ENCODE assay signal across 26 cellular contexts in genomic region chr9:72602629-72603028, GRCh38.
DNase-seq lines count a peak whose midpoint lies in the region; ATAC-seq, FAIRE-seq and TF ChIP-seq lines count a peak whose summit lies in the region.
"Had no signal": no experiment of that assay in that cellular context is flagged by ENCODE, and none has a peak within 500 bp of the region (broad histone marks: within the 10 kb centered on the region; RNA-seq: fewer than 3 reads in every experiment).

No MANE protein-coding gene starts in this region.

- no peak for TF ChIP-seq POLR2A in A549 (IDR thresholded peaks at IDR 0.05; ENCODE audit: low read length)
- TF ChIP-seq POLR2A in transverse colon (IDR thresholded peaks at IDR 0.05) = no peak

- no peak overlapping the region for H2AFZ ChIP-seq in SK-N-SH (ENCODE audit: low read depth)
- H2AFZ ChIP-seq: hepatocyte had no signal

- no peaks in the 10 kb centered on the region for H3K79me2 ChIP-seq in SK-N-SH (ENCODE audit: insufficient read depth)
- H3K79me2 ChIP-seq: hepatocyte had no signal

- H3K9ac ChIP-seq in SK-N-SH = no peak overlapping the region

- in situ Hi-C loops in transverse colon (cut with MboI; ENCODE audit: low pct_ligation_motif_present in 1 of 4, low pct_unique_long_range_greater_than_20kb in 1 of 4, low sequenced_read_pairs in 3 of 4) = loop anchor here in 2 of 4 donors (25.0 kb wide), 2 partner anchors 210 to 565 kb away; no protein-coding TSS in a partner anchor

- H3K9me3 ChIP-seq in A549 = no peaks in the 10 kb centered on the region
- H3K9me3 ChIP-seq in SK-N-SH = no peaks in the 10 kb centered on the region
- no peaks in the 10 kb centered on the region for H3K9me3 ChIP-seq in transverse colon
- H3K9me3 ChIP-seq: thyroid gland had no signal

- TF ChIP-seq EP300 in A549 (IDR thresholded peaks at IDR 0.05) = no peak
- no peak for TF ChIP-seq EP300 in SK-N-SH (IDR thresholded peaks at IDR 0.05; ENCODE audit: borderline replicate concordance in 1 of 2, low read depth in 1 of 2, low read length in 1 of 2)
- TF ChIP-seq EP300 in transverse colon (IDR thresholded peaks at IDR 0.05; ENCODE audit: low read depth) = no peak

- peak overlapping the region; percentile 82 for H3K27ac Mint-ChIP-seq in osteocyte (ENCODE audit: unreplicated experiment)
- H3K27ac Mint-ChIP-seq in stimulated activated naive CD8-positive, alpha-beta T cell treated with anti-CD3 and anti-CD28 coated beads, Interleukin-15, amount 100 ng/mL, for 72 hours = no peak overlapping the region
- H3K27ac Mint-ChIP-seq: immature natural killer cell; T-helper 1 cell treated with Interleukin-12 subunit alpha and Interleukin-12 subunit beta and Interleukin-4 antibody, amounts not matched to agents 30 μg/mL and 1 μg/mL, for 36 hours had no signal

- FAIRE-seq in A549 (lab: Jason Lieb, UNC) (no peak), endometrium (lab: Jason Lieb, UNC) (peak; percentile 29)
- FAIRE-seq: endothelial cell of umbilical vein, frontal cortex, HTR-8/SVneo had no signal

- TF ChIP-seq CTCF in A549 (IDR thresholded peaks at IDR 0.05) (no peak), osteocyte (IDR thresholded peaks at IDR 0.05) (no peak), SK-N-SH (IDR thresholded peaks at IDR 0.05) (no peak), transverse colon (IDR thresholded peaks at IDR 0.05) (no peak)

- H3K36me3 Mint-ChIP-seq in osteocyte (ENCODE audit: unreplicated experiment) = no peaks in the 10 kb centered on the region
- H3K36me3 Mint-ChIP-seq: immature natural killer cell had no signal

- no peak overlapping the region for H3K4me3 Mint-ChIP-seq in osteocyte (ENCODE audit: unreplicated experiment)
- H3K4me3 Mint-ChIP-seq in stimulated activated naive CD8-positive, alpha-beta T cell treated with anti-CD3 and anti-CD28 coated beads, Interleukin-15, amount 100 ng/mL, for 72 hours = no peak overlapping the region
- H3K4me3 Mint-ChIP-seq: immature natural killer cell; T-helper 1 cell treated with Interleukin-12 subunit alpha and Interleukin-12 subunit beta and Interleukin-4 antibody, amounts not matched to agents 30 μg/mL and 1 μg/mL, for 36 hours had no signal

- no peaks in the 10 kb centered on the region for H4K20me1 ChIP-seq in SK-N-SH (ENCODE audit: insufficient read depth)

- peaks cover 31% of the 10 kb centered on the region for H3K4me1 Mint-ChIP-seq in osteocyte (ENCODE audit: unreplicated experiment)
- no peaks in the 10 kb centered on the region for H3K4me1 Mint-ChIP-seq in stimulated activated naive CD8-positive, alpha-beta T cell treated with anti-CD3 and anti-CD28 coated beads, Interleukin-15, amount 100 ng/mL, for 72 hours
- H3K4me1 Mint-ChIP-seq: immature natural killer cell had no signal

- no peaks in the 10 kb centered on the region for H3F3A ChIP-seq in SK-N-SH (replicated peaks; ENCODE audit: insufficient read depth)

- no peaks in the 10 kb centered on the region for H3K9me3 Mint-ChIP-seq in osteocyte (ENCODE audit: unreplicated experiment)
- no peaks in the 10 kb centered on the region for H3K9me3 Mint-ChIP-seq in stimulated activated naive CD8-positive, alpha-beta T cell treated with anti-CD3 and anti-CD28 coated beads, Interleukin-15, amount 100 ng/mL, for 72 hours
- H3K9me3 Mint-ChIP-seq: T-helper 1 cell treated with Interleukin-12 subunit alpha and Interleukin-12 subunit beta and Interleukin-4 antibody, amounts not matched to agents 30 μg/mL and 1 μg/mL, for 36 hours had no signal

- intact Hi-C loops in transverse colon (cut with DNase I; ENCODE audit: low total_unique reads) = no loop called here

- no peaks in the 10 kb centered on the region for H3K36me3 ChIP-seq in SK-N-SH (replicated peaks in 1 of 2; ENCODE audit: control insufficient read depth in 1 of 2, insufficient read depth in 2 of 2, low read length in 1 of 2)
- H3K36me3 ChIP-seq in transverse colon = no peaks in the 10 kb centered on the region
- H3K36me3 ChIP-seq: thyroid gland had no signal

- DNase-seq in A549 (ENCODE audit: low read depth in 1 of 2, low spot score in 1 of 2) (no peak), osteocyte (ENCODE audit: extremely low spot score, unreplicated experiment) (no peak), SK-N-SH (no peak), transverse colon (no peak)
- no peak for DNase-seq in stimulated activated naive CD8-positive, alpha-beta T cell treated with anti-CD3 and anti-CD28 coated beads, Interleukin-15, amount 100 ng/mL, for 72 hours
- DNase-seq in stimulated activated CD4-positive, alpha-beta T cell treated with anti-CD3 and anti-CD28 coated beads, Interleukin-1b, Interleukin-23, amount 100 ng/mL, for 48 hours = no peak
- DNase-seq: 8988T; activated gamma-delta T cell; dorsolateral prefrontal cortex; GF-D8; immature natural killer cell; MV-4-11; NCI-H1694 treated with DMSO at 0.1 percent for 48 hours; NCI-H2171 treated with DMSO at 0.1 percent for 48 hours; NCI-H526 treated with DMSO at 0.1 percent for 48 hours; nucleus accumbens; stimulated activated CD4-positive, alpha-beta T cell treated with anti-CD3 and anti-CD28 coated beads, Interleukin-12 subunit alpha, Interleukin-12 subunit beta, amount 100 ng/mL, for 4 hours; stimulated activated naive CD4-positive, alpha-beta T cell treated with Interleukin-2 at 50 U/mL for 16 hours had no signal

- 92% methylated on average over 2 of the region's 2 CpGs for WGBS in A549 (ENCODE audit: missing lambda C conversion rate)
- WGBS in SK-N-SH (ENCODE audit: low lambda C conversion rate) = 23% methylated on average over 2 of the region's 2 CpGs
- 91% methylated on average over 2 of the region's 2 CpGs; no CpG with 5 or more reads in 1 of the 2 donors for WGBS in transverse colon (ENCODE audit: low coverage in 1 of 2), 2 donors

- H3K4me3 ChIP-seq in A549 (no peak overlapping the region), SK-N-SH (ENCODE audit: low read depth in 2 of 2, low read length in 1 of 2) (no peak overlapping the region), transverse colon (no peak overlapping the region)
- H3K4me3 ChIP-seq: dorsolateral prefrontal cortex, hepatocyte, thyroid gland had no signal

- CTCF ChIA-PET in A549 (lab: Yijun Ruan, JAX) (interaction anchor here (0.6 to 1.9 kb wide), 5 partner anchors 10 to 547 kb away, joined by 3 to 6 read pairs (median 5); no protein-coding TSS in a partner anchor), SK-N-SH (lab: Yijun Ruan, JAX) (no interaction called here)

- no peak for TF ChIP-seq RAD21 in A549 (conservative IDR thresholded peaks at IDR 0.05 in 1 of 2, IDR thresholded peaks at IDR 0.05 in 1 of 2)
- TF ChIP-seq RAD21 in SK-N-SH (IDR thresholded peaks at IDR 0.05; ENCODE audit: low read length) = no peak

- H3K27me3 Mint-ChIP-seq in osteocyte (ENCODE audit: unreplicated experiment) = no peaks in the 10 kb centered on the region
- H3K27me3 Mint-ChIP-seq in stimulated activated naive CD8-positive, alpha-beta T cell treated with anti-CD3 and anti-CD28 coated beads, Interleukin-15, amount 100 ng/mL, for 72 hours = no peaks in the 10 kb centered on the region

- H3K27me3 ChIP-seq in SK-N-SH (ENCODE audit: insufficient read depth) = peaks cover 21% of the 10 kb centered on the region; the same call in 1 of the 2 replicates
- no peaks in the 10 kb centered on the region for H3K27me3 ChIP-seq in transverse colon
- H3K27me3 ChIP-seq: dorsolateral prefrontal cortex, hepatocyte, thyroid gland had no signal

- ATAC-seq in A549 (no peak), HG02870 (IDR thresholded peaks at IDR 0.05; ENCODE audit: unreplicated experiment) (peak; percentile 40)
- ATAC-seq in stimulated activated naive CD8-positive, alpha-beta T cell treated with anti-CD3 and anti-CD28 coated beads, Interleukin-15, amount 100 ng/mL, for 72 hours = no peak

- H3K27ac ChIP-seq in A549 (no peak overlapping the region), SK-N-SH (ENCODE audit: low read depth in 2 of 2, low read length in 1 of 2) (no peak overlapping the region), transverse colon (no peak overlapping the region)
- H3K27ac ChIP-seq: hepatocyte had no signal

- H3K4me2 ChIP-seq in A549 (no peak overlapping the region), SK-N-SH (no peak overlapping the region)
- H3K4me2 ChIP-seq: hepatocyte had no signal

- POLR2A ChIA-PET in A549 (lab: Yijun Ruan, JAX) = no interaction called here
- POLR2A ChIA-PET in SK-N-SH (lab: Yijun Ruan, JAX) = no interaction called here

- peaks cover 6% of the 10 kb centered on the region; the same call in 1 of the 3 replicates for H3K4me1 ChIP-seq in A549
- H3K4me1 ChIP-seq in SK-N-SH (ENCODE audit: control insufficient read depth in 1 of 2, insufficient read depth in 2 of 2, low read depth in 1 of 2, low read length in 1 of 2) = no peaks in the 10 kb centered on the region
- H3K4me1 ChIP-seq in transverse colon = peaks cover 0 to 8% (median 5%) of the 10 kb centered on the region in 4 donors

- H3K9me2 ChIP-seq in SK-N-SH = no peaks in the 10 kb centered on the region

TF ChIP-seq in A549, 52 proteins besides CTCF, POLR2A, EP300 and RAD21:
- TF ChIP-seq RNF2 (IDR thresholded peaks at IDR 0.05; ENCODE audit: borderline replicate concordance, low read depth) (no peak), MAFK (IDR thresholded peaks at IDR 0.05; ENCODE audit: partially characterized antibody) (peak; percentile 56)
TF ChIP-seq in A549: peak in this region for 1.

TF ChIP-seq in SK-N-SH, 30 proteins besides CTCF, POLR2A, EP300 and RAD21:
- no peak for TF ChIP-seq POLR2AphosphoS5 (IDR thresholded peaks at IDR 0.05; ENCODE audit: low read depth, low read length)
TF ChIP-seq in SK-N-SH: peak in this region for 0.
